11 cellular contexts compared by ENCODE assay signal in the genomic region with DNA sequence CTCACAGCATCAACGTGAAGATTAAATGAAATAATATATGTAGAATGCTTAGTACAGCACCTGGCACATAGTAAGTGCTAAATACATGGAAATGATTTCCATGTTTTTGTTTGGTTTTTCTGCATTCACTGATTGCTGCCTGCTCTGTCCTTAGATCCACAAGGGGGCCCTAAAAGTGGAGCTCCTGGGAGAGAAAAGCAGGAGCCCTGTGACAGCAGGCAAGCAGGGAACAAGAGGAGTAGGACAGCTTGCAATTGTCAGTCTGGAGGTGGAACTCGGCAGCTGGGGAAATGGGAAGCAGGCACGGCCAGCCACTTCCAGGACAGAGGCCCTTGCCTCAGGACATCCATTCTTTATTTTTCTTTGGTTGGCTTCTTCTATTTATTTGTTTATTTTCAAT.
DNase-seq lines count a peak whose midpoint lies in the region; ATAC-seq, FAIRE-seq and TF ChIP-seq lines count a peak whose summit lies in the region.
"Had no signal": no experiment of that assay in that cellular context is flagged by ENCODE, and none has a peak within 500 bp of the region (broad histone marks: within the 10 kb centered on the region; RNA-seq: fewer than 3 reads in every experiment).

No MANE protein-coding gene starts in this region.

- peak; percentile 47 to 51 for ATAC-seq in left cardiac atrium
- no peak for ATAC-seq in HG03432 (IDR thresholded peaks at IDR 0.05; ENCODE audit: unreplicated experiment)
- ATAC-seq: activated T-cell treated with anti-CD3 and anti-CD28 coated beads, Interleukin-2, amount 50 U/mL, for 72 hours had no signal

- no peaks in the 10 kb centered on the region for H3K4me1 ChIP-seq in small intestine (ENCODE audit: control insufficient read depth in 2 of 2, insufficient read depth in 1 of 2, low read depth in 1 of 2, low read length in 1 of 2)

- DNase-seq in NCI-H1092 treated with DMSO at 0.1 percent for 48 hours (lab: John Stamatoyannopoulos, UW): peak; percentile 11
- DNase-seq in NCI-H1092 (lab: John Stamatoyannopoulos, UW): no peak
- peak; percentile 31 for DNase-seq in left cardiac atrium
- DNase-seq in small intestine: peak; percentile 38
- DNase-seq in activated CD8-positive, alpha-beta memory T cell treated with anti-CD3 and anti-CD28 coated beads for 24 hours: no peak
- DNase-seq in posterior vena cava (ENCODE audit: low spot score): no peak
- DNase-seq: 8988T; activated T-cell treated with anti-CD3 and anti-CD28 coated beads, Interleukin-2, amount 50 U/mL, for 72 hours; NK-92 treated with Interleukin-12 subunit alpha and Interleukin-12 subunit beta, amount 100 ng/mL, for 24 hours had no signal

- H3K27ac ChIP-seq in small intestine (ENCODE audit: low read depth in 1 of 2, low read length in 1 of 2): no peak overlapping the region

- 42 to 48% (median 45%) methylated on average over 3 of the region's 3 CpGs for WGBS in small intestine, 3 donors

- TF ChIP-seq CTCF in WI38 (IDR thresholded peaks at IDR 0.05; ENCODE audit: low read depth, low read length): peak; percentile 43; the same call in 1 of the 2 replicates

- H3K4me3 ChIP-seq in WI38 (ENCODE audit: low read depth, low read length) (no peak overlapping the region), small intestine (ENCODE audit: low read depth in 1 of 2, low read length in 2 of 2) (no peak overlapping the region)

- FAIRE-seq in small intestine (lab: Jason Lieb, UNC): no peak

- intact Hi-C loops in left cardiac atrium (cut with DNase I): no loop called here
- intact Hi-C loops in posterior vena cava (cut with DNase I): no loop called here

- no peaks in the 10 kb centered on the region for H3K9me3 ChIP-seq in small intestine (ENCODE audit: control insufficient read depth, low read depth)

- no peaks in the 10 kb centered on the region for H3K36me3 ChIP-seq in small intestine (ENCODE audit: control insufficient read depth in 2 of 2, insufficient read depth in 2 of 2, low read length in 2 of 2)

- no peaks in the 10 kb centered on the region for H3K27me3 ChIP-seq in small intestine (ENCODE audit: control insufficient read depth in 2 of 2, insufficient read depth in 2 of 2, low read length in 2 of 2)

Comparison
In these comparisons a context has a peak if more than half of its experiments do, and no peak if none do; other contexts are left out.
1. DNase-seq: peak in NCI-H1092 treated with DMSO at 0.1 percent for 48 hours (single experiment), left cardiac atrium (single experiment) and small intestine (single experiment); none in NCI-H1092 (single experiment), activated CD8-positive, alpha-beta memory T cell treated with anti-CD3 and anti-CD28 coated beads for 24 hours (single experiment) and posterior vena cava (single experiment).